ENCODE assay signal across 8 cellular contexts in the genomic region with DNA sequence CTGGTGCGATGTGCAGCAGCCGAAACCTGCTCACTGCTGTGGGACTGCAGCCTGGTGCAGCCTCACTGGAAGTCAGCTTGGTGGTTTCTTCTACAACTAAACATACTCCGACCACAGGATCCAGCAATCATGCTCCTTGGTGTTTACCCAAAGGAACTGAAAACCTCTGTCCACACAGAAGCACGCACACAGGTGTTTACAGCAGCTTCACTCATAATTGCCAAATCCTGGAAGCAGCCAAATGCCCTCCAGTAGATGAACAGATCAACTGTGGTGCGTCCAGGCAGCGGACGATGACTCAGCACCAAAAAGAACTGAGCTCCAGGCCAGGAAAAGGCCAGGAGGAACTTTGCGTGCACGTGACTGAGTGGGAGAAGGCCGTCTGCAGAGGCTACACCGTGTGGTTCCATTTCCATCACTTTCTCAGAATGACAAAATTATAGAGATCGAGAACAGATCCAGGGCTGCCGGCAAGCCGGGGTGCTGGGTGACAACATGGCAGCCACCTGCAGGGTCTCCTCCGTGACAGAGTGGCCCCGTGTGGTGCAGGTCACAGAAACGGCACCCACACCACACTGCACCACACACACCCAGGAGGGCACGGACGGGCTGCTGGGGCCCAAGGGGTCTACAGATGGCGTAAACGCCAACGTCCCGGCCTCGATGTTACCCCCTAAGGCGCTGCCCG. TPM values are rescaled to one million over a fixed set of nuclear protein-coding genes. Genes with fewer than 3 reads are reported as not detected.
DNase-seq lines count a peak whose midpoint lies in the region; ATAC-seq and TF ChIP-seq lines count a peak whose summit lies in the region.

No MANE protein-coding gene starts in this region.

- no peak overlapping the region for H2AFZ ChIP-seq in KMS-11 (ENCODE audit: low read depth)

- H3K4me1 ChIP-seq in KMS-11 (ENCODE audit: low read depth, poor library complexity, severe bottlenecking) (peaks cover 5% of the 10 kb centered on the region), liver (ENCODE audit: control insufficient read depth in 4 of 4, insufficient read depth in 4 of 4, low read length in 3 of 4) (peaks cover 0 to 8% (median 7%) of the 10 kb centered on the region in 4 donors)

- no peaks in the 10 kb centered on the region for H4K20me1 ChIP-seq in KMS-11 (ENCODE audit: insufficient read depth)

- no peaks in the 10 kb centered on the region for H3K9me3 ChIP-seq in liver (ENCODE audit: control insufficient read depth in 4 of 4, low read length in 3 of 4)

- no peak for TF ChIP-seq RAD21 in liver (IDR thresholded peaks at IDR 0.05)

- DNase-seq in AG10803 (ENCODE audit: low read depth), result peak; percentile 40
- peak; percentile 64 for DNase-seq in amniotic stem cell (lab: John Stamatoyannopoulos, UW)
- no peak for DNase-seq in epidermal melanocyte (ENCODE audit: insufficient read length, low spot score)
- no peak for DNase-seq in NCI-H187 (lab: John Stamatoyannopoulos, UW)

- H3K4me2 ChIP-seq in KMS-11, result no peak overlapping the region

- ATAC-seq in GM18520 (IDR thresholded peaks at IDR 0.05; ENCODE audit: unreplicated experiment) (no peak), GM19463 (IDR thresholded peaks at IDR 0.05; ENCODE audit: unreplicated experiment) (no peak)

- no peak overlapping the region for H3K9ac ChIP-seq in KMS-11
- no peak overlapping the region for H3K9ac ChIP-seq in liver (ENCODE audit: low read depth in 1 of 2, low read length in 2 of 2)

- H3K4me3 ChIP-seq in AG10803 (ENCODE audit: low read length) (no peak overlapping the region), KMS-11 (IDR thresholded peaks at IDR 0.05; ENCODE audit: insufficient read depth, low read depth, low read length) (no peak overlapping the region), liver (ENCODE audit: low read depth in 1 of 3, low read length in 3 of 3) (no peak overlapping the region)

- H3K27me3 ChIP-seq in KMS-11 (ENCODE audit: insufficient read depth, low read depth) (0 out of 2 replicates have a peak, but pooled peaks cover 5% of the 10 kb centered on the region), liver (ENCODE audit: control insufficient read depth in 4 of 4, insufficient read depth in 4 of 4, low read length in 3 of 4) (no peaks in the 10 kb centered on the region)

- H3K36me3 ChIP-seq in KMS-11 (ENCODE audit: insufficient read depth) (no peaks in the 10 kb centered on the region), liver (ENCODE audit: control insufficient read depth in 4 of 4, insufficient read depth in 3 of 4, low read depth in 1 of 4, low read length in 3 of 4) (peaks cover 0 to 5% (median 0%) of the 10 kb centered on the region in 4 donors)

- TF ChIP-seq CTCF in AG10803 (conservative IDR thresholded peaks at IDR 0.05; ENCODE audit: low read length) (no peak), KMS-11 (conservative IDR thresholded peaks at IDR 0.05; ENCODE audit: low read depth, low read length) (no peak), liver (IDR thresholded peaks at IDR 0.05; ENCODE audit: low read depth, low read length, missing input control) (no peak)

- WGBS in liver, result 68% methylated on average over 26 of the region's 26 CpGs

- H3K79me2 ChIP-seq in KMS-11 (ENCODE audit: insufficient read depth, low read depth), result no peaks in the 10 kb centered on the region

- H3K27ac ChIP-seq in KMS-11 (peak overlapping the region; percentile 33; the same call in 1 of the 2 replicates), liver (ENCODE audit: low read depth in 1 of 2, low read length in 2 of 2) (peak overlapping the region; percentile 60 to 79)

TF ChIP-seq in liver, 16 proteins besides CTCF, POLR2A, EP300 and RAD21:
- peak; percentile 98 for TF ChIP-seq FOXA1 (IDR thresholded peaks at IDR 0.05)
- peak; percentile 92 for TF ChIP-seq FOXA2 (IDR thresholded peaks at IDR 0.05)
- peak in 1 of 2 donors; percentile 67 for TF ChIP-seq GABPA (IDR thresholded peaks at IDR 0.05 in 1 of 2, conservative IDR thresholded peaks at IDR 0.05 in 1 of 2)
- peak in 1 of 2 donors; percentile 90 for TF ChIP-seq JUND (IDR thresholded peaks at IDR 0.05)
- TF ChIP-seq, protein P1, sequence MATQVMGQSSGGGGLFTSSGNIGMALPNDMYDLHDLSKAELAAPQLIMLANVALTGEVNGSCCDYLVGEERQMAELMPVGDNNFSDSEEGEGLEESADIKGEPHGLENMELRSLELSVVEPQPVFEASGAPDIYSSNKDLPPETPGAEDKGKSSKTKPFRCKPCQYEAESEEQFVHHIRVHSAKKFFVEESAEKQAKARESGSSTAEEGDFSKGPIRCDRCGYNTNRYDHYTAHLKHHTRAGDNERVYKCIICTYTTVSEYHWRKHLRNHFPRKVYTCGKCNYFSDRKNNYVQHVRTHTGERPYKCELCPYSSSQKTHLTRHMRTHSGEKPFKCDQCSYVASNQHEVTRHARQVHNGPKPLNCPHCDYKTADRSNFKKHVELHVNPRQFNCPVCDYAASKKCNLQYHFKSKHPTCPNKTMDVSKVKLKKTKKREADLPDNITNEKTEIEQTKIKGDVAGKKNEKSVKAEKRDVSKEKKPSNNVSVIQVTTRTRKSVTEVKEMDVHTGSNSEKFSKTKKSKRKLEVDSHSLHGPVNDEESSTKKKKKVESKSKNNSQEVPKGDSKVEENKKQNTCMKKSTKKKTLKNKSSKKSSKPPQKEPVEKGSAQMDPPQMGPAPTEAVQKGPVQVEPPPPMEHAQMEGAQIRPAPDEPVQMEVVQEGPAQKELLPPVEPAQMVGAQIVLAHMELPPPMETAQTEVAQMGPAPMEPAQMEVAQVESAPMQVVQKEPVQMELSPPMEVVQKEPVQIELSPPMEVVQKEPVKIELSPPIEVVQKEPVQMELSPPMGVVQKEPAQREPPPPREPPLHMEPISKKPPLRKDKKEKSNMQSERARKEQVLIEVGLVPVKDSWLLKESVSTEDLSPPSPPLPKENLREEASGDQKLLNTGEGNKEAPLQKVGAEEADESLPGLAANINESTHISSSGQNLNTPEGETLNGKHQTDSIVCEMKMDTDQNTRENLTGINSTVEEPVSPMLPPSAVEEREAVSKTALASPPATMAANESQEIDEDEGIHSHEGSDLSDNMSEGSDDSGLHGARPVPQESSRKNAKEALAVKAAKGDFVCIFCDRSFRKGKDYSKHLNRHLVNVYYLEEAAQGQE (IDR thresholded peaks at IDR 0.05), result peak; percentile 60
- TF ChIP-seq, protein P2, sequence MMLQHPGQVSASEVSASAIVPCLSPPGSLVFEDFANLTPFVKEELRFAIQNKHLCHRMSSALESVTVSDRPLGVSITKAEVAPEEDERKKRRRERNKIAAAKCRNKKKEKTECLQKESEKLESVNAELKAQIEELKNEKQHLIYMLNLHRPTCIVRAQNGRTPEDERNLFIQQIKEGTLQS (IDR thresholded peaks at IDR 0.05), result no peak
- TF ChIP-seq HNF4A (conservative IDR thresholded peaks at IDR 0.05), result peak in 1 of 2 donors; percentile 82
- no peak for TF ChIP-seq HNF4G (IDR thresholded peaks at IDR 0.05)
- TF ChIP-seq RXRA (IDR thresholded peaks at IDR 0.05), result peak; percentile 25 to 87
- TF ChIP-seq YY1 (IDR thresholded peaks at IDR 0.05), result peak; percentile 85
- TF ChIP-seq TAF1 (conservative IDR thresholded peaks at IDR 0.05), result no peak

RNA-seq across cellular contexts. Expression of gene NSMF, which starts 23.1 kb away (rescaled TPM):
- total RNA-seq in liver, result 10 to 100 TPM in 1 of 2 donors, 1 to 10 TPM in 1; 1.7 to 12.9 TPM
- 10 to 100 TPM in 1 of 2 donors, 1 to 10 TPM in 1; 4.6 to 13.5 TPM for polyA plus RNA-seq in liver

RNA-seq across cellular contexts. Expression of gene ENTPD8, which starts 41.1 kb away (rescaled TPM):
- total RNA-seq in liver, result 1 to 10 TPM; 1.6 to 4.7 TPM
- 1 to 10 TPM; 5.1 to 6.2 TPM for polyA plus RNA-seq in liver

RNA-seq across cellular contexts. Expression of gene NOXA1, which starts 59.0 kb away (rescaled TPM):
- 1 to 10 TPM; 1.3 to 2.4 TPM for total RNA-seq in liver
- polyA plus RNA-seq in liver, result 1 to 10 TPM; 2.4 to 3.6 TPM

RNA-seq across cellular contexts. Expression of gene EXD3, which starts 59.3 kb away (rescaled TPM):
- 1 to 10 TPM; 2.5 to 6.7 TPM for total RNA-seq in liver
- polyA plus RNA-seq in liver, result 1 to 10 TPM; 3.6 to 3.7 TPM

Comparison
In these comparisons a context has a peak if more than half of its experiments do, and no peak if none do; other contexts are left out.
1. DNase-seq: peak in AG10803 (single experiment) and amniotic stem cell (single experiment); none in epidermal melanocyte (single experiment) and NCI-H187 (0 of 2).